Comparison of ENCODE assay signal across 2 cellular contexts in the genomic region with DNA sequence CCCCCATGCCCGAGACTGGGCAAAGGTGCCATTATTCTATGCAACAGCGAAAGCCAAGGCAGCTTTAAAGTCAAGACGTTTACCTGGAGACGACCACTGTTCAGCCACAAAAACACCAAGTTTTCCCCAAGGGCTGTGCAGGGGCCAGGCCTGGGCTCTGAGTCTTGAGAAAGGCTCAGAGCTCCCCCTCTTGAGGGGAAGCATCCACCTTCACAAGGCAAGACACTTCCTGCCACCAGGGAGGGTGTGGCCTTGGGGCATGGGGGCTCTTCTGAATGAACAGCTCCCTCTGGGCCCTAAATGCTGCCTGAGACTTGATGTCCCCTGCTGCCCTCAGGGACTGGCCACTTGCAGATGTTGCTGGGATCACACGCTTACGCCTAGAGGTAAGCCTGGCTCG.
TF ChIP-seq lines count a peak whose summit lies in the region.

No MANE protein-coding gene starts in this region.

TF ChIP-seq in HEK293, 187 proteins besides CTCF, POLR2A, EP300 and RAD21:
- no peak for TF ChIP-seq ZNF549 (tag by site-specific recombination; IDR thresholded peaks at IDR 0.05)
- no peak for TF ChIP-seq RBAK (tag by site-specific recombination; IDR thresholded peaks at IDR 0.05)
- TF ChIP-seq ZNF248 (tag by site-specific recombination; IDR thresholded peaks at IDR 0.05): no peak
- TF ChIP-seq, protein P1, sequence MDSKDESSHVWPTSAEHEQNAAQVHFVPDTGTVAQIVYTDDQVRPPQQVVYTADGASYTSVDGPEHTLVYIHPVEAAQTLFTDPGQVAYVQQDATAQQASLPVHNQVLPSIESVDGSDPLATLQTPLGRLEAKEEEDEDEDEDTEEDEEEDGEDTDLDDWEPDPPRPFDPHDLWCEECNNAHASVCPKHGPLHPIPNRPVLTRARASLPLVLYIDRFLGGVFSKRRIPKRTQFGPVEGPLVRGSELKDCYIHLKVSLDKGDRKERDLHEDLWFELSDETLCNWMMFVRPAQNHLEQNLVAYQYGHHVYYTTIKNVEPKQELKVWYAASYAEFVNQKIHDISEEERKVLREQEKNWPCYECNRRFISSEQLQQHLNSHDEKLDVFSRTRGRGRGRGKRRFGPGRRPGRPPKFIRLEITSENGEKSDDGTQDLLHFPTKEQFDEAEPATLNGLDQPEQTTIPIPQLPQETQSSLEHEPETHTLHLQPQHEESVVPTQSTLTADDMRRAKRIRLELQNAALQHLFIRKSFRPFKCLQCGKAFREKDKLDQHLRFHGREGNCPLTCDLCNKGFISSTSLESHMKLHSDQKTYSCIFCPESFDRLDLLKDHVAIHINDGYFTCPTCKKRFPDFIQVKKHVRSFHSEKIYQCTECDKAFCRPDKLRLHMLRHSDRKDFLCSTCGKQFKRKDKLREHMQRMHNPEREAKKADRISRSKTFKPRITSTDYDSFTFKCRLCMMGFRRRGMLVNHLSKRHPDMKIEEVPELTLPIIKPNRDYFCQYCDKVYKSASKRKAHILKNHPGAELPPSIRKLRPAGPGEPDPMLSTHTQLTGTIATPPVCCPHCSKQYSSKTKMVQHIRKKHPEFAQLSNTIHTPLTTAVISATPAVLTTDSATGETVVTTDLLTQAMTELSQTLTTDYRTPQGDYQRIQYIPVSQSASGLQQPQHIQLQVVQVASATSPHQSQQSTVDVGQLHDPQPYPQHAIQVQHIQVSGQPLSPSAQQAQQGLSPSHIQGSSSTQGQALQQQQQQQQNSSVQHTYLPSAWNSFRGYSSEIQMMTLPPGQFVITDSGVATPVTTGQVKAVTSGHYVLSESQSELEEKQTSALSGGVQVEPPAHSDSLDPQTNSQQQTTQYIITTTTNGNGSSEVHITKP (tag by site-specific recombination; IDR thresholded peaks at IDR 0.05): no peak
- TF ChIP-seq ZNF341 (tag by site-specific recombination; IDR thresholded peaks at IDR 0.05; ENCODE audit: low read depth): no peak
- no peak for TF ChIP-seq ZNF335 (tag by site-specific recombination; conservative IDR thresholded peaks at IDR 0.05)
- TF ChIP-seq, protein P2, sequence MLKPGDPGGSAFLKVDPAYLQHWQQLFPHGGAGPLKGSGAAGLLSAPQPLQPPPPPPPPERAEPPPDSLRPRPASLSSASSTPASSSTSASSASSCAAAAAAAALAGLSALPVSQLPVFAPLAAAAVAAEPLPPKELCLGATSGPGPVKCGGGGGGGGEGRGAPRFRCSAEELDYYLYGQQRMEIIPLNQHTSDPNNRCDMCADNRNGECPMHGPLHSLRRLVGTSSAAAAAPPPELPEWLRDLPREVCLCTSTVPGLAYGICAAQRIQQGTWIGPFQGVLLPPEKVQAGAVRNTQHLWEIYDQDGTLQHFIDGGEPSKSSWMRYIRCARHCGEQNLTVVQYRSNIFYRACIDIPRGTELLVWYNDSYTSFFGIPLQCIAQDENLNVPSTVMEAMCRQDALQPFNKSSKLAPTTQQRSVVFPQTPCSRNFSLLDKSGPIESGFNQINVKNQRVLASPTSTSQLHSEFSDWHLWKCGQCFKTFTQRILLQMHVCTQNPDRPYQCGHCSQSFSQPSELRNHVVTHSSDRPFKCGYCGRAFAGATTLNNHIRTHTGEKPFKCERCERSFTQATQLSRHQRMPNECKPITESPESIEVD (tag by site-specific recombination; IDR thresholded peaks at IDR 0.05): no peak
- TF ChIP-seq MYNN (tag by site-specific recombination; IDR thresholded peaks at IDR 0.05; ENCODE audit: borderline replicate concordance): no peak
- no peak for TF ChIP-seq ZNF2 (tag by site-specific recombination; IDR thresholded peaks at IDR 0.05)

TF ChIP-seq in GM12878, 131 proteins besides CTCF, POLR2A, EP300 and RAD21:
- TF ChIP-seq, protein P3, sequence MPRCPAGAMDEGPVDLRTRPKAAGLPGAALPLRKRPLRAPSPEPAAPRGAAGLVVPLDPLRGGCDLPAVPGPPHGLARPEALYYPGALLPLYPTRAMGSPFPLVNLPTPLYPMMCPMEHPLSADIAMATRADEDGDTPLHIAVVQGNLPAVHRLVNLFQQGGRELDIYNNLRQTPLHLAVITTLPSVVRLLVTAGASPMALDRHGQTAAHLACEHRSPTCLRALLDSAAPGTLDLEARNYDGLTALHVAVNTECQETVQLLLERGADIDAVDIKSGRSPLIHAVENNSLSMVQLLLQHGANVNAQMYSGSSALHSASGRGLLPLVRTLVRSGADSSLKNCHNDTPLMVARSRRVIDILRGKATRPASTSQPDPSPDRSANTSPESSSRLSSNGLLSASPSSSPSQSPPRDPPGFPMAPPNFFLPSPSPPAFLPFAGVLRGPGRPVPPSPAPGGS (IDR thresholded peaks at IDR 0.05; ENCODE audit: borderline replicate concordance, insufficient read depth, low read depth, low read length, poor library complexity, severe bottlenecking): no peak
